Comparison of ENCODE assay signal across 8 cellular contexts in genomic region chr9:32552172-32552872, GRCh38. TPM values are rescaled to one million over a fixed set of nuclear protein-coding genes. Genes with fewer than 3 reads are reported as not detected.
DNase-seq lines count a peak whose midpoint lies in the region; ATAC-seq and TF ChIP-seq lines count a peak whose summit lies in the region.

SMIM27 (plus strand) TSS chr9:32552327; CDS start chr9:32552435, 108 bp downstream.
TOPORS (minus strand) TSS chr9:32552586; CDS start chr9:32552436, 150 bp downstream.

- ATAC-seq in HG02610 (IDR thresholded peaks at IDR 0.05; ENCODE audit: unreplicated experiment) (peak; percentile 81), omental fat pad (ENCODE audit: low FRiP score) (peak; percentile 92)

- TF ChIP-seq RAD21 in SK-N-SH (IDR thresholded peaks at IDR 0.05; ENCODE audit: low read length) = no peak

- CTCF ChIA-PET in SK-N-SH (lab: Yijun Ruan, JAX) = interaction anchor here (1.4 to 5.4 kb wide), 6 partner anchors 11 to 173 kb away, joined by 3 to 51 read pairs (median 13); partner anchors contain the start of gene NDUFB6
- CTCF ChIA-PET in activated naive CD4-positive, alpha-beta T cell treated with anti-CD3 and anti-CD28 coated beads, Interleukin-2, amount 10 ng/mL, durations not matched to agents 7 days and 5 days (lab: Charles Lee) = interaction anchor here (1.0 to 3.9 kb wide), 4 partner anchors 20 to 173 kb away, joined by 3 to 20 read pairs (median 11); partner anchors contain the start of gene RIGI

- POLR2A ChIA-PET in SK-N-SH (lab: Yijun Ruan, JAX) = interaction anchor here (1.0 to 1.1 kb wide), 3 partner anchors 20 to 472 kb away, joined by 3 to 5 read pairs (median 4); partner anchors contain the start of genes DNAJA1 and NDUFB6

- under 1% methylated on average over 41 of the region's 46 CpGs for WGBS in SK-N-SH (ENCODE audit: low lambda C conversion rate)

- DNase-seq in GM10266 (ENCODE audit: extremely low spot score) = peak; percentile 88
- peak; percentile 95 for DNase-seq in NCI-H1092 (lab: John Stamatoyannopoulos, UW)
- peak; percentile 87 for DNase-seq in SK-N-SH
- peak; percentile 93 for DNase-seq in activated naive CD4-positive, alpha-beta T cell treated with anti-CD3 and anti-CD28 coated beads, Interleukin-2, amount 10 ng/mL, durations not matched to agents 7 days and 5 days
- peak; percentile 92 for DNase-seq in germinal center (ENCODE audit: low spot score)
- peak; percentile 62 for DNase-seq in omental fat pad (ENCODE audit: low spot score)

- H2AFZ ChIP-seq in SK-N-SH (ENCODE audit: low read depth) = peak within 1 kb of the TSS; percentile 96

- H3K79me2 ChIP-seq in SK-N-SH (ENCODE audit: insufficient read depth) = peaks cover 68% of the 10 kb centered on the region

- peaks cover 24% of the 10 kb centered on the region for H4K20me1 ChIP-seq in SK-N-SH (ENCODE audit: insufficient read depth)

- peak; percentile 14 to 26; a peak in 1 of 4 replicates for TF ChIP-seq EP300 in SK-N-SH (IDR thresholded peaks at IDR 0.05; ENCODE audit: borderline replicate concordance in 1 of 2, low read depth in 1 of 2, low read length in 1 of 2)

- TF ChIP-seq CTCF in GM10266 (IDR thresholded peaks at IDR 0.05; ENCODE audit: control insufficient read depth, insufficient read depth, low read depth, missing control alignments) (no peak), SK-N-SH (IDR thresholded peaks at IDR 0.05) (no peak), omental fat pad (IDR thresholded peaks at IDR 0.05) (no peak)

- H3K27me3 Mint-ChIP-seq in activated naive CD4-positive, alpha-beta T cell treated with anti-CD3 and anti-CD28 coated beads, Interleukin-2, amount 10 ng/mL, durations not matched to agents 7 days and 5 days = no peaks in the 10 kb centered on the region

- H3K36me3 Mint-ChIP-seq in activated naive CD4-positive, alpha-beta T cell treated with anti-CD3 and anti-CD28 coated beads, Interleukin-2, amount 10 ng/mL, durations not matched to agents 7 days and 5 days = peaks cover 25% of the 10 kb centered on the region

- H3K4me3 Mint-ChIP-seq in activated naive CD4-positive, alpha-beta T cell treated with anti-CD3 and anti-CD28 coated beads, Interleukin-2, amount 10 ng/mL, durations not matched to agents 7 days and 5 days = peak within 1 kb of the TSS; percentile 87

- peaks cover 7 to 12% of the 10 kb centered on the region in 2 experiments for H3K36me3 ChIP-seq in SK-N-SH (replicated peaks in 1 of 2; ENCODE audit: control insufficient read depth in 1 of 2, insufficient read depth in 2 of 2, low read length in 1 of 2)

- H3K4me1 ChIP-seq in SK-N-SH (ENCODE audit: control insufficient read depth in 1 of 2, insufficient read depth in 2 of 2, low read depth in 1 of 2, low read length in 1 of 2) = peaks cover 0 to 2% of the 10 kb centered on the region in 2 experiments; a peak in 2 of 4 replicates

- peaks cover 33% of the 10 kb centered on the region for H3K4me1 Mint-ChIP-seq in activated naive CD4-positive, alpha-beta T cell treated with anti-CD3 and anti-CD28 coated beads, Interleukin-2, amount 10 ng/mL, durations not matched to agents 7 days and 5 days

- no peaks in the 10 kb centered on the region for H3K27me3 ChIP-seq in SK-N-SH (ENCODE audit: insufficient read depth)

- H3K9ac ChIP-seq in SK-N-SH = peak within 1 kb of the TSS; percentile 85

- no peaks in the 10 kb centered on the region for H3K9me2 ChIP-seq in SK-N-SH

- H3K27ac Mint-ChIP-seq in activated naive CD4-positive, alpha-beta T cell treated with anti-CD3 and anti-CD28 coated beads, Interleukin-2, amount 10 ng/mL, durations not matched to agents 7 days and 5 days = peak within 1 kb of the TSS; percentile 99

- H3K4me3 ChIP-seq in SK-N-SH (ENCODE audit: low read depth in 2 of 2, low read length in 1 of 2) = peak within 1 kb of the TSS; percentile 91 to 94

- H3K4me2 ChIP-seq in SK-N-SH = peak within 1 kb of the TSS; percentile 98

- no peaks in the 10 kb centered on the region for H3K9me3 Mint-ChIP-seq in activated naive CD4-positive, alpha-beta T cell treated with anti-CD3 and anti-CD28 coated beads, Interleukin-2, amount 10 ng/mL, durations not matched to agents 7 days and 5 days

- H3K27ac ChIP-seq in SK-N-SH (ENCODE audit: low read depth in 2 of 2, low read length in 1 of 2) = peak within 1 kb of the TSS; percentile 97 to 98
- peak within 1 kb of the TSS; percentile 90 for H3K27ac ChIP-seq in temporal lobe (ENCODE audit: low read depth, low read length)

- no peaks in the 10 kb centered on the region for H3K9me3 ChIP-seq in SK-N-SH

- peaks cover 25% of the 10 kb centered on the region for H3F3A ChIP-seq in SK-N-SH (replicated peaks; ENCODE audit: insufficient read depth)

TF ChIP-seq in SK-N-SH, 30 proteins besides CTCF, POLR2A, EP300 and RAD21 (continues in another document):
- TF ChIP-seq PBX3 (IDR thresholded peaks at IDR 0.05) (no peak), FOXJ3 (CRISPR knock-in tag; IDR thresholded peaks at IDR 0.05) (no peak), GABPA (IDR thresholded peaks at IDR 0.05; ENCODE audit: low read depth) (peak; percentile 73), RXRA (IDR thresholded peaks at IDR 0.05; ENCODE audit: borderline replicate concordance, low read depth) (no peak; the same call in 1 of the 2 replicates), REST (IDR thresholded peaks at IDR 0.05; ENCODE audit: low read depth, low read length) (peak; percentile 72), ELF1 (IDR thresholded peaks at IDR 0.05) (peak; percentile 98), JUND (IDR thresholded peaks at IDR 0.05) (peak; percentile 3; the same call in 1 of the 2 replicates), USF2 (IDR thresholded peaks at IDR 0.05; ENCODE audit: borderline replicate concordance, low read depth, low read length) (peak; percentile 70), SIN3A (IDR thresholded peaks at IDR 0.05; ENCODE audit: borderline replicate concordance, low read depth, low read length) (peak; percentile 82; the same call in 1 of the 2 replicates), POLR2AphosphoS5 (IDR thresholded peaks at IDR 0.05; ENCODE audit: low read depth, low read length) (peak; percentile 89), TAF1 (IDR thresholded peaks at IDR 0.05; ENCODE audit: borderline replicate concordance, low read depth, low read length) (peak; percentile 99), YY1 (IDR thresholded peaks at IDR 0.05; ENCODE audit: low read depth) (peak; percentile 99), TCF12 (IDR thresholded peaks at IDR 0.05) (peak; percentile 5; the same call in 1 of the 2 replicates), FOSL2 (IDR thresholded peaks at IDR 0.05; ENCODE audit: borderline replicate concordance, low read depth) (no peak)

RNA-seq across cellular contexts. Expression of gene SMIM27, which starts in this region (rescaled TPM):
- 5.9 and 6.0 TPM in 2 replicates for polyA plus RNA-seq in SK-N-SH (2012; rRNA removed)
- 6.4 and 6.8 TPM in 2 replicates for polyA plus RNA-seq in SK-N-SH (2012; cell fraction: cytosol; rRNA removed)
- polyA plus RNA-seq in SK-N-SH (2012; cell fraction: nucleus; rRNA removed) = 3.0 and 3.2 TPM in 2 replicates
- total RNA-seq in omental fat pad (1 to 10 TPM; 3.7 to 7.3 (median 4.3) TPM), temporal lobe (3.0 TPM)

RNA-seq across cellular contexts. Expression of gene TOPORS, which starts in this region (rescaled TPM):
- 4.9 and 6.1 TPM in 2 replicates for polyA plus RNA-seq in SK-N-SH (2012; rRNA removed)
- polyA plus RNA-seq in SK-N-SH (2012; cell fraction: cytosol; rRNA removed) = 8.2 and 9.0 TPM in 2 replicates
- 2.6 and 7.6 TPM in 2 replicates for polyA plus RNA-seq in SK-N-SH (2012; cell fraction: nucleus; rRNA removed)
- total RNA-seq in omental fat pad (10 to 100 TPM; 18.0 to 27.1 (median 24.6) TPM), temporal lobe (32.5 TPM)

Comparison
In these comparisons a context has a peak if more than half of its experiments do, and no peak if none do; other contexts are left out.
1. Peak in every context shown above with its lines: DNase-seq, ATAC-seq, H3K4me3 ChIP-seq and H3K27ac ChIP-seq.